Comparison of ENCODE assay signal across 11 cellular contexts in genomic region chr2:134391751-134392160, GRCh38.
DNase-seq lines count a peak whose midpoint lies in the region; ATAC-seq and TF ChIP-seq lines count a peak whose summit lies in the region.
"Had no signal": no experiment of that assay in that cellular context is flagged by ENCODE, and none has a peak within 500 bp of the region (broad histone marks: within the 10 kb centered on the region; RNA-seq: fewer than 3 reads in every experiment).

No MANE protein-coding gene starts in this region.

- H3K4me3 Mint-ChIP-seq in activated T-helper 17 cell treated with anti-CD3 and anti-CD28 coated beads, Interleukin-2, amount 50 U/mL, for 72 hours = no peak overlapping the region
- H3K4me3 Mint-ChIP-seq: activated T-cell treated with anti-CD3 and anti-CD28 coated beads, Interleukin-2, amount 50 U/mL, for 4 hours had no signal

- TF ChIP-seq CTCF in GM20000 (IDR thresholded peaks at IDR 0.05; ENCODE audit: extremely low read depth, missing control alignments) = no peak

- H3K27ac Mint-ChIP-seq in activated T-helper 17 cell treated with anti-CD3 and anti-CD28 coated beads, Interleukin-2, amount 50 U/mL, for 72 hours = peak overlapping the region; percentile 18

- peaks cover 20% of the 10 kb centered on the region for H3K4me1 Mint-ChIP-seq in activated T-helper 17 cell treated with anti-CD3 and anti-CD28 coated beads, Interleukin-2, amount 50 U/mL, for 72 hours

- ATAC-seq in HG03342 (IDR thresholded peaks at IDR 0.05; ENCODE audit: unreplicated experiment) (peak; percentile 83), HG02970 (IDR thresholded peaks at IDR 0.05; ENCODE audit: low FRiP score, unreplicated experiment) (no peak)
- ATAC-seq in activated T-helper 17 cell treated with anti-CD3 and anti-CD28 coated beads, Interleukin-2, amount 50 U/mL, for 72 hours (replicated peaks) = peak; percentile 89

- DNase-seq in ELR (ENCODE audit: low read depth) = peak; percentile 60
- peak; percentile 46 for DNase-seq in GM20000 (ENCODE audit: low spot score)
- no peak for DNase-seq in pons (ENCODE audit: low spot score)
- no peak for DNase-seq in activated T-cell treated with anti-CD3 and anti-CD28 coated beads, Interleukin-2, amount 50 U/mL, for 1 hour
- no peak for DNase-seq in COLO829 (ENCODE audit: low spot score)
- DNase-seq: activated T-cell treated with anti-CD3 and anti-CD28 coated beads, Interleukin-2, amount 50 U/mL, for 4 hours; DMS153; heart left ventricle had no signal

- H3K36me3 Mint-ChIP-seq in activated T-helper 17 cell treated with anti-CD3 and anti-CD28 coated beads, Interleukin-2, amount 50 U/mL, for 72 hours (ENCODE audit: low read depth) = peaks cover 49% of the 10 kb centered on the region

- H3K9me3 Mint-ChIP-seq in activated T-helper 17 cell treated with anti-CD3 and anti-CD28 coated beads, Interleukin-2, amount 50 U/mL, for 72 hours = no peaks in the 10 kb centered on the region
- H3K9me3 Mint-ChIP-seq: activated T-cell treated with anti-CD3 and anti-CD28 coated beads, Interleukin-2, amount 50 U/mL, for 4 hours had no signal

- H3K27me3 Mint-ChIP-seq in activated T-helper 17 cell treated with anti-CD3 and anti-CD28 coated beads, Interleukin-2, amount 50 U/mL, for 72 hours = no peaks in the 10 kb centered on the region

Comparison
In these comparisons a context has a peak if more than half of its experiments do, and no peak if none do; other contexts are left out.
1. DNase-seq: peak in ELR (single experiment) and GM20000 (single experiment); none in pons (single experiment), activated T-cell treated with anti-CD3 and anti-CD28 coated beads, Interleukin-2, amount 50 U/mL, for 1 hour (single experiment) and COLO829 (single experiment).